6 cellular contexts compared by ENCODE assay signal in the genomic region with DNA sequence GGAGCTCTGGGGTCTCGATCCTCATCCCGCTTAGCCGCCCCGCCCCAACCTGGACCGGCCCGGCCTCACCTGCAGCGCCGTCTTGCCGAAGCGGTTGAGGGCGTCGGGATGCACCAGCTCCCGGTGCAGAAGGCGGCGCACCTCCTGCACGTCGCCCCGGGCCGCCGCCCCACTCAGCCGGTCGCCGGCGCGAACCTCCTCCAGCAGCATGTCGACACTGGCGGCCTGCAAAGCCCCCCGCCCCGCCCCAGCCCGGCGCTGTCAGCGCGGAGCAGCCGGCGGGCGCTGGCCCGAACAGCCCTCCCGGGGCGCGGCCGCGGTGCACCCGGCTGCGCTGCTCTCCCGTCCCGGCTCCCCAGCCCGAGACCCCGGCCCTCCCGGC. TPM values are rescaled to one million over a fixed set of nuclear protein-coding genes. Genes with fewer than 3 reads are reported as not detected.
DNase-seq lines count a peak whose midpoint lies in the region; ATAC-seq and TF ChIP-seq lines count a peak whose summit lies in the region.

No MANE protein-coding gene starts in this region.

- TF ChIP-seq CTCF in astrocyte of the spinal cord (IDR thresholded peaks at IDR 0.05; ENCODE audit: low read depth, low read length), result no peak
- TF ChIP-seq CTCF in natural killer cell (IDR thresholded peaks at IDR 0.05), result no peak

- no peaks in the 10 kb centered on the region for H3K27me3 Mint-ChIP-seq in natural killer cell (ENCODE audit: low read depth in 2 of 2)

- H3K36me3 Mint-ChIP-seq in natural killer cell, result no peaks in the 10 kb centered on the region

- H3K27me3 ChIP-seq in HUES48 (ENCODE audit: control insufficient read depth, insufficient read depth, low read length), result peaks cover 13% of the 10 kb centered on the region

- CTCF ChIA-PET in HEK293T (lab: Yijun Ruan, JAX), result interaction anchor here (0.9 to 1.6 kb wide), 2 partner anchors 13 to 26 kb away, joined by 3 to 4 read pairs; no protein-coding TSS in a partner anchor

- H3K9ac ChIP-seq in HUES48 (ENCODE audit: low read depth, low read length), result no peak overlapping the region

- peak overlapping the region; percentile 50 for H3K27ac ChIP-seq in HUES48 (ENCODE audit: low read depth, low read length)

- H3K4me3 Mint-ChIP-seq in natural killer cell, result peak overlapping the region; percentile 96

- intact Hi-C loops in natural killer cell (cut with micrococcal nuclease), result loop anchor here (5.0 kb wide), 2 partner anchors 84 to 136 kb away; a partner anchor contains a TSS

- H3K4me1 Mint-ChIP-seq in natural killer cell, result peaks cover 53 to 60% of the 10 kb centered on the region in 2 donors

- POLR2A ChIA-PET in HEK293T (lab: Yijun Ruan, JAX), result interaction anchor here (1.2 to 3.8 kb wide), 3 partner anchors 15 to 267 kb away, joined by 3 to 20 read pairs (median 6); a partner anchor contains a TSS

- no peaks in the 10 kb centered on the region for H3K9me3 Mint-ChIP-seq in natural killer cell

- peaks cover 3% of the 10 kb centered on the region; the same call in 1 of the 2 replicates for H3K36me3 ChIP-seq in HUES48 (ENCODE audit: control insufficient read depth, insufficient read depth, low read length)

- H3K27ac Mint-ChIP-seq in natural killer cell, result peak overlapping the region; percentile 93 to 100

- no peaks in the 10 kb centered on the region for H3K9me3 ChIP-seq in HUES48 (ENCODE audit: control insufficient read depth, insufficient read depth, low read length)

- peak; percentile 0 for ATAC-seq in GM18861 (IDR thresholded peaks at IDR 0.05; ENCODE audit: unreplicated experiment)
- peak; percentile 6 to 10 (median 7) for ATAC-seq in natural killer cell

- in situ Hi-C loops in astrocyte of the spinal cord (cut with HindIII; ENCODE audit: low sequenced_read_pairs), result no loop called here

- DNase-seq in astrocyte of the spinal cord (ENCODE audit: low read depth, low spot score), result peak; percentile 22
- DNase-seq in natural killer cell, result no peak
- DNase-seq in HEK293T (ENCODE audit: extremely low spot score), result no peak
- no peak for DNase-seq in iPS-NIHi7 (ENCODE audit: extremely low spot score)

- H3K4me1 ChIP-seq in HUES48 (ENCODE audit: control insufficient read depth, insufficient read depth, low read length), result peaks cover 11% of the 10 kb centered on the region

- H3K4me3 ChIP-seq in HUES48 (ENCODE audit: low read depth, low read length) (peak overlapping the region; percentile 58), astrocyte of the spinal cord (ENCODE audit: low read depth, low read length) (peak overlapping the region; percentile 70)

TF ChIP-seq in HEK293T, 16 proteins besides CTCF, POLR2A, EP300 and RAD21:
- TF ChIP-seq, protein P1, sequence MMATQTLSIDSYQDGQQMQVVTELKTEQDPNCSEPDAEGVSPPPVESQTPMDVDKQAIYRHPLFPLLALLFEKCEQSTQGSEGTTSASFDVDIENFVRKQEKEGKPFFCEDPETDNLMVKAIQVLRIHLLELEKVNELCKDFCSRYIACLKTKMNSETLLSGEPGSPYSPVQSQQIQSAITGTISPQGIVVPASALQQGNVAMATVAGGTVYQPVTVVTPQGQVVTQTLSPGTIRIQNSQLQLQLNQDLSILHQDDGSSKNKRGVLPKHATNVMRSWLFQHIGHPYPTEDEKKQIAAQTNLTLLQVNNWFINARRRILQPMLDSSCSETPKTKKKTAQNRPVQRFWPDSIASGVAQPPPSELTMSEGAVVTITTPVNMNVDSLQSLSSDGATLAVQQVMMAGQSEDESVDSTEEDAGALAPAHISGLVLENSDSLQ (IDR thresholded peaks at IDR 0.05), result no peak
- no peak for TF ChIP-seq FOXA1 (IDR thresholded peaks at IDR 0.05)
- TF ChIP-seq ZNF384 (IDR thresholded peaks at IDR 0.05), result no peak
- no peak for TF ChIP-seq SP1 (IDR thresholded peaks at IDR 0.05)

RNA-seq across cellular contexts. Expression of a gene that starts 0.3 kb away (rescaled TPM):
- total RNA-seq in natural killer cell, result 100 to 1,000 TPM in 2 of 3 donors, 10 to 100 TPM in 1; 82.7 to 102 (median 101) TPM

RNA-seq across cellular contexts. Expression of a gene that starts 2.6 kb away (rescaled TPM):
- total RNA-seq in natural killer cell, result 10 to 100 TPM; 36.6 to 53.0 (median 49.5) TPM

RNA-seq across cellular contexts. Expression of a gene that starts 18.7 kb away (rescaled TPM):
- 1 to 10 TPM in 1 of 3 donors, not detected in 2; 1.3 TPM for total RNA-seq in natural killer cell

RNA-seq across cellular contexts. Expression of a gene that starts 24.7 kb away (rescaled TPM):
- 100 to 1,000 TPM; 128 to 155 (median 138) TPM for total RNA-seq in natural killer cell

RNA-seq across cellular contexts. Expression of a gene that starts 51.2 kb away (rescaled TPM):
- 100 to 1,000 TPM; 307 to 433 (median 368) TPM for total RNA-seq in natural killer cell
